9 cellular contexts compared by ENCODE assay signal in genomic region chr4:25031077-25031606, GRCh38.
DNase-seq lines count a peak whose midpoint lies in the region; ATAC-seq lines count a peak whose summit lies in the region.
"Had no signal": no experiment of that assay in that cellular context is flagged by ENCODE, and none has a peak within 500 bp of the region (broad histone marks: within the 10 kb centered on the region; RNA-seq: fewer than 3 reads in every experiment).

No MANE protein-coding gene starts in this region.

- H3K4me1 ChIP-seq in adipocyte (ENCODE audit: control insufficient read depth, insufficient read depth, low read length) (peaks cover 12% of the 10 kb centered on the region), subcutaneous abdominal adipose tissue (ENCODE audit: control insufficient read depth in 5 of 5, insufficient read depth in 5 of 5, low read length in 5 of 5) (peaks cover 0 to 19% (median 17%) of the 10 kb centered on the region in 5 donors)

- H3K27me3 ChIP-seq in adipocyte (replicated peaks; ENCODE audit: control insufficient read depth, insufficient read depth, low read length): peaks cover 15% of the 10 kb centered on the region
- H3K27me3 ChIP-seq in subcutaneous abdominal adipose tissue (ENCODE audit: control insufficient read depth in 5 of 5, insufficient read depth in 4 of 5, low read length in 5 of 5): peaks cover 8 to 22% (median 12%) of the 10 kb centered on the region in 5 donors

- H3K9ac ChIP-seq in adipocyte (ENCODE audit: low read length): peak overlapping the region; percentile 22
- H3K9ac ChIP-seq in subcutaneous abdominal adipose tissue (ENCODE audit: low read length in 5 of 5): peak overlapping the region in 2 of 5 donors; percentile 33 to 50

- ATAC-seq in GM18861 (IDR thresholded peaks at IDR 0.05; ENCODE audit: unreplicated experiment) (no peak), HG02623 (IDR thresholded peaks at IDR 0.05; ENCODE audit: unreplicated experiment) (no peak)

- H3K36me3 ChIP-seq in adipocyte (ENCODE audit: control insufficient read depth, insufficient read depth, low read length, severe bottlenecking) (no peaks in the 10 kb centered on the region), subcutaneous abdominal adipose tissue (ENCODE audit: control insufficient read depth in 5 of 5, insufficient read depth in 5 of 5, low read length in 5 of 5) (no peaks in the 10 kb centered on the region)

- H3K27ac ChIP-seq in subcutaneous abdominal adipose tissue (ENCODE audit: low read depth, low read length): no peak overlapping the region

- DNase-seq in NCI-H1694 (lab: John Stamatoyannopoulos, UW): peak; percentile 10
- no peak for DNase-seq in NCI-H1694 treated with DMSO at 0.1 percent for 48 hours (lab: John Stamatoyannopoulos, UW)
- DNase-seq in adipocyte (ENCODE audit: low read depth): peak; percentile 21
- DNase-seq in iPS-NIHi11 (ENCODE audit: low spot score): peak; percentile 58
- no peak for DNase-seq in NCI-H2029 treated with DMSO at 0.1 percent for 48 hours (lab: John Stamatoyannopoulos, UW)
- DNase-seq: CD4-positive, CD25-positive, alpha-beta regulatory T cell had no signal

- H3K4me3 ChIP-seq in adipocyte (ENCODE audit: low read length) (peak overlapping the region; percentile 73), subcutaneous abdominal adipose tissue (ENCODE audit: low read depth in 1 of 5, low read length in 5 of 5) (peak overlapping the region; percentile 50 to 63 (median 61))

- no peaks in the 10 kb centered on the region for H3K9me3 ChIP-seq in adipocyte (ENCODE audit: control insufficient read depth, low read length)
- H3K9me3 ChIP-seq in subcutaneous abdominal adipose tissue (ENCODE audit: control insufficient read depth in 5 of 5, low read length in 5 of 5): no peaks in the 10 kb centered on the region

Comparison
In these comparisons a context has a peak if more than half of its experiments do, and no peak if none do; other contexts are left out.
1. DNase-seq: peak in NCI-H1694 (single experiment), adipocyte (single experiment) and iPS-NIHi11 (single experiment); none in NCI-H1694 treated with DMSO at 0.1 percent for 48 hours (single experiment) and NCI-H2029 treated with DMSO at 0.1 percent for 48 hours (single experiment).